17 cellular contexts compared by ENCODE assay signal in genomic region chr11:3830741-3831140, GRCh38. TPM values are rescaled to one million over a fixed set of nuclear protein-coding genes. Genes with fewer than 3 reads are reported as not detected.
DNase-seq lines count a peak whose midpoint lies in the region; ATAC-seq and TF ChIP-seq lines count a peak whose summit lies in the region.
"Had no signal": no experiment of that assay in that cellular context is flagged by ENCODE, and none has a peak within 500 bp of the region (broad histone marks: within the 10 kb centered on the region; RNA-seq: fewer than 3 reads in every experiment).

No MANE protein-coding gene starts in this region.

- whole genome bisulfite sequencing in stomach, 5 donors, result 69 to 88% (median 71%) methylated on average over 1 of the region's 1 CpG

- no peaks in the 10 kb centered on the region for H3K9me3 ChIP-seq in stomach
- H3K9me3 ChIP-seq: breast epithelium, heart left ventricle, MG63, ovary, vagina had no signal

- peak overlapping the region; percentile 79 for H3K27ac Mint-ChIP-seq in activated CD8-positive, alpha-beta memory T cell treated with anti-CD3 and anti-CD28 coated beads, Interleukin-2, amount 10 ng/mL, durations not matched to agents 7 days and 5 days

- no peak for DNase-seq in activated CD8-positive, alpha-beta memory T cell treated with anti-CD3 and anti-CD28 coated beads, Interleukin-2, amount 10 ng/mL, durations not matched to agents 7 days and 5 days
- no peak for DNase-seq in activated CD8-positive, alpha-beta memory T cell treated with anti-CD3 and anti-CD28 coated beads, Interleukin-2, amount 50 U/mL, for 4 hours
- peak; percentile 21 for DNase-seq in SKM-1 treated with dmso at 0.1 percent for 144 hours (lab: John Stamatoyannopoulos, UW; ENCODE audit: unreplicated experiment)
- no peak for DNase-seq in dorsolateral prefrontal cortex
- DNase-seq in stomach, result no peak
- no peak for DNase-seq in ecto neural progenitor cell (ENCODE audit: low spot score)
- DNase-seq in iPS-NIHi7 (ENCODE audit: extremely low spot score), result no peak
- DNase-seq: DMS79 treated with DMSO at 0.1 percent for 48 hours, MG63, ovary, PC-3, T-helper 9 cell had no signal

- H3K27ac ChIP-seq in dorsolateral prefrontal cortex (peak overlapping the region in 52 of 59 donors; percentile 0 to 100 (median 91)), stomach (peak overlapping the region in 3 of 5 donors; percentile 52 to 98 (median 66))
- H3K27ac ChIP-seq: epithelial cell of prostate, ovary, vagina had no signal

- H3K4me3 ChIP-seq in dorsolateral prefrontal cortex (no peak overlapping the region), stomach (no peak overlapping the region)
- H3K4me3 ChIP-seq: breast epithelium, heart left ventricle, MG63, ovary, vagina had no signal

- peaks cover 58% of the 10 kb centered on the region for H3K4me1 Mint-ChIP-seq in activated CD8-positive, alpha-beta memory T cell treated with anti-CD3 and anti-CD28 coated beads, Interleukin-2, amount 10 ng/mL, durations not matched to agents 7 days and 5 days

- no peak overlapping the region for H3K4me3 Mint-ChIP-seq in activated CD8-positive, alpha-beta memory T cell treated with anti-CD3 and anti-CD28 coated beads, Interleukin-2, amount 10 ng/mL, durations not matched to agents 7 days and 5 days

- H3K27me3 ChIP-seq in dorsolateral prefrontal cortex (no peaks in the 10 kb centered on the region), stomach (no peaks in the 10 kb centered on the region)
- H3K27me3 ChIP-seq: breast epithelium, heart left ventricle, MG63, ovary, vagina had no signal

- TF ChIP-seq EP300 in stomach (IDR thresholded peaks at IDR 0.05), result no peak

- no peaks in the 10 kb centered on the region for H3K9me3 Mint-ChIP-seq in activated CD8-positive, alpha-beta memory T cell treated with anti-CD3 and anti-CD28 coated beads, Interleukin-2, amount 10 ng/mL, durations not matched to agents 7 days and 5 days (ENCODE audit: low read depth)

- TF ChIP-seq CTCF in dorsolateral prefrontal cortex (IDR thresholded peaks at IDR 0.05 in 54 of 56, conservative IDR thresholded peaks at IDR 0.05 in 2 of 56; ENCODE audit: low read depth in 1 of 56, partially characterized antibody in 56 of 56) (no peak), stomach (IDR thresholded peaks at IDR 0.05) (no peak)

- no peaks in the 10 kb centered on the region for H3K27me3 Mint-ChIP-seq in activated CD8-positive, alpha-beta memory T cell treated with anti-CD3 and anti-CD28 coated beads, Interleukin-2, amount 10 ng/mL, durations not matched to agents 7 days and 5 days

- no peak for ATAC-seq in activated CD8-positive, alpha-beta memory T cell treated with anti-CD3 and anti-CD28 coated beads, Interleukin-2, amount 10 ng/mL, durations not matched to agents 7 days and 5 days
- ATAC-seq in GM21723 (IDR thresholded peaks at IDR 0.05; ENCODE audit: unreplicated experiment), result no peak
- ATAC-seq: PC-3 had no signal

- intact Hi-C loops in dorsolateral prefrontal cortex (cut with DNase I) (loop anchor here in 1 of 2 donors (10.0 kb wide), 1 partner anchor 376 kb away; no protein-coding TSS in a partner anchor), stomach (cut with DNase I; ENCODE audit: low total_unique reads) (no loop called here)

- CTCF ChIA-PET in activated CD8-positive, alpha-beta memory T cell treated with anti-CD3 and anti-CD28 coated beads, Interleukin-2, amount 10 ng/mL, durations not matched to agents 7 days and 5 days (lab: Charles Lee), result interaction anchor here (1.1 to 17.3 kb wide), 4 partner anchors 11 to 242 kb away, joined by 3 to 311 read pairs (median 7); partner anchors contain the start of gene STIM1

- H3K36me3 ChIP-seq in stomach, result peaks cover 29 to 52% (median 49%) of the 10 kb centered on the region in 4 donors
- H3K36me3 ChIP-seq: breast epithelium, ovary had no signal

- peaks cover 58% of the 10 kb centered on the region for H3K36me3 Mint-ChIP-seq in activated CD8-positive, alpha-beta memory T cell treated with anti-CD3 and anti-CD28 coated beads, Interleukin-2, amount 10 ng/mL, durations not matched to agents 7 days and 5 days

- peaks cover 24 to 68% (median 45%) of the 10 kb centered on the region in 4 donors for H3K4me1 ChIP-seq in stomach
- H3K4me1 ChIP-seq: breast epithelium had no signal

- no peak for TF ChIP-seq POLR2A in stomach (IDR thresholded peaks at IDR 0.05)

RNA-seq across cellular contexts. Expression of gene RHOG, which starts 10.0 kb away (rescaled TPM):
- 100 to 1,000 TPM; 154 to 163 TPM for total RNA-seq in activated CD8-positive, alpha-beta memory T cell treated with anti-CD3 and anti-CD28 coated beads, Interleukin-2, amount 10 ng/mL, durations not matched to agents 7 days and 5 days
- total RNA-seq in dorsolateral prefrontal cortex, result 100 to 1,000 TPM in 1 of 120 experiments, 10 to 100 TPM in 119; 13.0 to 131 (median 35.8) TPM
- total RNA-seq in stomach, result 100 to 1,000 TPM in 1 of 5 donors, 10 to 100 TPM in 3, 1 to 10 TPM in 1; 5.9 to 101 (median 26.7) TPM
- polyA plus RNA-seq in stomach, result 10 to 100 TPM; 39.8 to 55.5 (median 50.9) TPM

RNA-seq across cellular contexts. Expression of gene PGAP2, which starts 22.4 kb away (rescaled TPM):
- total RNA-seq in activated CD8-positive, alpha-beta memory T cell treated with anti-CD3 and anti-CD28 coated beads, Interleukin-2, amount 10 ng/mL, durations not matched to agents 7 days and 5 days, result 10 to 100 TPM; 22.7 to 23.5 TPM
- 10 to 100 TPM; 15.7 to 52.0 (median 29.4) TPM for total RNA-seq in dorsolateral prefrontal cortex
- total RNA-seq in stomach, result 10 to 100 TPM in 4 of 5 donors, 1 to 10 TPM in 1; 4.7 to 18.3 (median 13.6) TPM
- polyA plus RNA-seq in stomach, result 10 to 100 TPM in 2 of 3 donors, 1 to 10 TPM in 1; 8.7 to 23.8 (median 11.8) TPM

RNA-seq across cellular contexts. Expression of gene STIM1, which starts 24.7 kb away (rescaled TPM):
- total RNA-seq in activated CD8-positive, alpha-beta memory T cell treated with anti-CD3 and anti-CD28 coated beads, Interleukin-2, amount 10 ng/mL, durations not matched to agents 7 days and 5 days, result 100 to 1,000 TPM in 1 of 2 experiments, 10 to 100 TPM in 1; 83.5 to 104 TPM
- 10 to 100 TPM; 40.9 to 92.8 (median 69.6) TPM for total RNA-seq in dorsolateral prefrontal cortex
- 10 to 100 TPM; 21.4 to 70.7 (median 49.8) TPM for total RNA-seq in stomach
- polyA plus RNA-seq in stomach, result 10 to 100 TPM in 1 of 3 donors, 1 to 10 TPM in 2; 8.7 to 17.1 (median 9.8) TPM

RNA-seq across cellular contexts. Expression of gene NUP98, which starts 33.4 kb away (rescaled TPM):
- 100 to 1,000 TPM; 106 to 108 TPM for total RNA-seq in activated CD8-positive, alpha-beta memory T cell treated with anti-CD3 and anti-CD28 coated beads, Interleukin-2, amount 10 ng/mL, durations not matched to agents 7 days and 5 days
- total RNA-seq in dorsolateral prefrontal cortex (10 to 100 TPM; 40.2 to 80.3 (median 56.5) TPM), stomach (100 to 1,000 TPM in 1 of 5 donors, 10 to 100 TPM in 4; 43.3 to 132 (median 74.3) TPM)
- 10 to 100 TPM; 16.2 to 17.6 (median 16.6) TPM for polyA plus RNA-seq in stomach
